Comparison of ENCODE assay signal across 11 cellular contexts in genomic region chr10:73218466-73219191, GRCh38. TPM values are rescaled to one million over a fixed set of nuclear protein-coding genes. Genes with fewer than 3 reads are reported as not detected.
A peak's percentile ranks its signal among the peaks of the same experiment; 100 is the strongest.
DNase-seq lines count a peak whose midpoint lies in the region; ATAC-seq, FAIRE-seq and TF ChIP-seq lines count a peak whose summit lies in the region.
"Had no signal": no experiment of that assay in that cellular context is flagged by ENCODE, and none has a peak within 500 bp of the region (broad histone marks: within the 10 kb centered on the region; RNA-seq: fewer than 3 reads in every experiment).

No MANE protein-coding gene starts in this region.

- no peak overlapping the region for H3K4me2 ChIP-seq in GM23338

- H3K27ac ChIP-seq in GM23338 (ENCODE audit: low read depth) (no peak overlapping the region), RWPE2 (ENCODE audit: poor library complexity, severe bottlenecking) (no peak overlapping the region)

- H3K27ac Mint-ChIP-seq in GM23338, result no peak overlapping the region

- no peaks in the 10 kb centered on the region for H3K9me2 ChIP-seq in GM23338 (ENCODE audit: insufficient read depth)

- H3K4me3 Mint-ChIP-seq in GM23338, result no peak overlapping the region
- H3K4me3 Mint-ChIP-seq: IgD-negative memory B cell had no signal

- DNase-seq in AG20443 (ENCODE audit: low spot score) (peak; percentile 14), GM23338 (ENCODE audit: low spot score) (peak; percentile 52), RWPE2 (ENCODE audit: low spot score) (no peak), germinal center (ENCODE audit: low spot score) (peak; percentile 18), globus pallidus (ENCODE audit: low spot score) (no peak), Ammon's horn (ENCODE audit: low spot score) (no peak), frontal cortex (ENCODE audit: low spot score in 2 of 2) (no peak)
- DNase-seq: activated T-cell treated with anti-CD3 and anti-CD28 coated beads for 4 hours; stimulated activated CD4-positive, alpha-beta T cell treated with anti-CD3 and anti-CD28 coated beads, Interleukin-4, amount 100 ng/mL, for 4 hours had no signal

- H3K9me3 ChIP-seq in RWPE2 (ENCODE audit: severe bottlenecking), result no peaks in the 10 kb centered on the region

- H2AFZ ChIP-seq in GM23338, result no peak overlapping the region

- no peaks in the 10 kb centered on the region for H4K20me1 ChIP-seq in GM23338 (replicated peaks; ENCODE audit: insufficient read depth)

- no peaks in the 10 kb centered on the region for H3F3A ChIP-seq in GM23338 (replicated peaks; ENCODE audit: low read depth)

- TF ChIP-seq CTCF in GM23338 (conservative IDR thresholded peaks at IDR 0.05; ENCODE audit: low read depth in 2 of 2) (peak; percentile 60 to 68), RWPE2 (IDR thresholded peaks at IDR 0.05; ENCODE audit: poor library complexity, severe bottlenecking) (peak; percentile 59)

- no peaks in the 10 kb centered on the region for H3K27me3 Mint-ChIP-seq in GM23338 (ENCODE audit: insufficient read depth, low read depth, poor library complexity)
- H3K27me3 Mint-ChIP-seq: IgD-negative memory B cell had no signal

- no peaks in the 10 kb centered on the region for H3K9me3 Mint-ChIP-seq in GM23338
- H3K9me3 Mint-ChIP-seq: IgD-negative memory B cell had no signal

- H3K4me1 Mint-ChIP-seq in GM23338, result no peaks in the 10 kb centered on the region

- FAIRE-seq in frontal cortex (lab: Jason Lieb, UNC), result no peak

- ATAC-seq in GM23338, result peak; percentile 34; the same call in 2 of the 3 replicates
- no peak for ATAC-seq in RWPE2 (ENCODE audit: low read depth)
- no peak for ATAC-seq in HG02885 (IDR thresholded peaks at IDR 0.05; ENCODE audit: poor library complexity, unreplicated experiment)

- H3K79me2 ChIP-seq in GM23338 (replicated peaks; ENCODE audit: insufficient read depth), result no peaks in the 10 kb centered on the region

- no peaks in the 10 kb centered on the region for H3K36me3 ChIP-seq in GM23338 (ENCODE audit: insufficient read depth)
- H3K36me3 ChIP-seq in RWPE2 (ENCODE audit: low read depth), result no peaks in the 10 kb centered on the region; the same call in 1 of the 2 replicates

- H3K27me3 ChIP-seq in GM23338 (ENCODE audit: insufficient read depth) (no peaks in the 10 kb centered on the region), RWPE2 (ENCODE audit: insufficient read depth, poor library complexity, severe bottlenecking) (no peaks in the 10 kb centered on the region)

- no peaks in the 10 kb centered on the region for H3K4me1 ChIP-seq in GM23338 (ENCODE audit: insufficient read depth)
- H3K4me1 ChIP-seq in RWPE2 (ENCODE audit: insufficient read depth, poor library complexity, severe bottlenecking), result no peaks in the 10 kb centered on the region

- no peak overlapping the region for H3K4me3 ChIP-seq in GM23338
- H3K4me3 ChIP-seq in RWPE2 (ENCODE audit: severe bottlenecking), result no peak overlapping the region

- H3K36me3 Mint-ChIP-seq in GM23338 (ENCODE audit: low read depth), result peaks cover 3% of the 10 kb centered on the region; the same call in 2 of the 3 replicates

TF ChIP-seq in GM23338, 12 proteins besides CTCF, POLR2A, EP300 and RAD21 (continues in another document):
- TF ChIP-seq ETS1 (IDR thresholded peaks at IDR 0.05), result no peak
- no peak for TF ChIP-seq ZNF331 (CRISPR knock-in tag; IDR thresholded peaks at IDR 0.05; ENCODE audit: low read depth)
- TF ChIP-seq REST (IDR thresholded peaks at IDR 0.05; ENCODE audit: unreplicated experiment), result no peak
- TF ChIP-seq STAT1 (IDR thresholded peaks at IDR 0.05; ENCODE audit: unreplicated experiment), result no peak
- no peak for TF ChIP-seq ZNF114 (CRISPR knock-in tag; IDR thresholded peaks at IDR 0.05)
- no peak for TF ChIP-seq EZH2 (IDR thresholded peaks at IDR 0.05; ENCODE audit: low read depth, unreplicated experiment)
- no peak for TF ChIP-seq JUNB (IDR thresholded peaks at IDR 0.05; ENCODE audit: unreplicated experiment)
- TF ChIP-seq NANOG (IDR thresholded peaks at IDR 0.05; ENCODE audit: borderline replicate concordance), result no peak
- no peak for TF ChIP-seq POLR2AphosphoS5 (IDR thresholded peaks at IDR 0.05; ENCODE audit: low read depth)
- TF ChIP-seq CREB1 (CRISPR knock-in tag; IDR thresholded peaks at IDR 0.05; ENCODE audit: low read depth), result no peak

RNA-seq across cellular contexts. Expression of gene DNAJC9, which starts 28.4 kb away (rescaled TPM):
- total RNA-seq in GM23338 (2014; rRNA removed; shearing (Covaris generic)), result 27.8 and 33.2 TPM in 2 replicates
- 23.6 and 31.0 TPM in 2 replicates for polyA plus RNA-seq in GM23338 (2016; fragmentation: Nextera tagmentation; extraction: Ambion mirVana)
- 79.1 TPM for total RNA-seq in frontal cortex

RNA-seq across cellular contexts. Expression of gene MRPS16, which starts 33.8 kb away (rescaled TPM):
- total RNA-seq in GM23338 (2014; rRNA removed; shearing (Covaris generic)), result 83.2 and 90.0 TPM in 2 replicates
- polyA plus RNA-seq in GM23338 (2016; fragmentation: Nextera tagmentation; extraction: Ambion mirVana), result 166 and 173 TPM in 2 replicates
- total RNA-seq in frontal cortex, result 126 TPM

RNA-seq across cellular contexts. Expression of gene FAM149B1, which starts 50.7 kb away (rescaled TPM):
- 11.2 and 13.6 TPM in 2 replicates for total RNA-seq in GM23338 (2014; rRNA removed; shearing (Covaris generic))
- polyA plus RNA-seq in GM23338 (2016; fragmentation: Nextera tagmentation; extraction: Ambion mirVana), result 14.7 and 19.3 TPM in 2 replicates
- 31.4 TPM for total RNA-seq in frontal cortex

RNA-seq across cellular contexts. Expression of gene ECD, which starts 50.8 kb away (rescaled TPM):
- total RNA-seq in GM23338 (2014; rRNA removed; shearing (Covaris generic)), result 51.5 and 56.6 TPM in 2 replicates
- 25.6 and 37.8 TPM in 2 replicates for polyA plus RNA-seq in GM23338 (2016; fragmentation: Nextera tagmentation; extraction: Ambion mirVana)
- 25.7 TPM for total RNA-seq in frontal cortex

Comparison
In these comparisons a context has a peak if more than half of its experiments do, and no peak if none do; other contexts are left out.
1. DNase-seq: peak in AG20443 (single experiment), GM23338 (single experiment) and germinal center (single experiment); none in RWPE2 (single experiment), globus pallidus (single experiment), Ammon's horn (single experiment) and frontal cortex (0 of 2).